Comparison of ENCODE assay signal across 8 cellular contexts in the genomic region with DNA sequence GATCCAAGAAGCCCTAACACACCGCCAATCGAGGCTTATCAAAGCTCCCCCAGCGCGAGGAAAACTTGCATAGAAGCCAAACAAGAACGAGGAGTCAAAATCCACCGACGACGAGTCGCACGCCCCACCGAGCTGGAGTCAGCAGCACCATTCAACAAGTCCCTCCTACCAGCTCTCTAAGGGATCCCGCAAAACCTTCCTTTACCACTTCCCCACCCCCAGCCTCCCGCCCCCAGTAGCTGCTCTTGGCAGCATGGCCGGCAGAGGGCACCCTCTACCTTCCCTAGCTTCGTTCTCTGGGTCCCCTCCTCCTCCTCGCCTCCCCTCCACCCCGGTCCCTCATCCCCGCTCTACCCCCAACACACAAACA. TPM values are rescaled to one million over a fixed set of nuclear protein-coding genes. Genes with fewer than 3 reads are reported as not detected.
A peak's percentile ranks its signal among the peaks of the same experiment; 100 is the strongest.
DNase-seq lines count a peak whose midpoint lies in the region; ATAC-seq and TF ChIP-seq lines count a peak whose summit lies in the region.

No MANE protein-coding gene starts in this region.

- ATAC-seq in GM21786 (IDR thresholded peaks at IDR 0.05; ENCODE audit: unreplicated experiment) = peak; percentile 52
- peak; percentile 77 for ATAC-seq in SK-N-SH treated with all-trans-retinoic acid at 6 μM for 48 hours

- H3K4me3 ChIP-seq in Jurkat, Clone E6-1 (ENCODE audit: low read length) = no peak overlapping the region
- H3K4me3 ChIP-seq in skeletal muscle cell (ENCODE audit: low read depth, low read length) = peak overlapping the region; percentile 65

- DNase-seq in GM04504 (ENCODE audit: low read depth) = peak; percentile 84
- peak; percentile 70 for DNase-seq in Jurkat, Clone E6-1 (ENCODE audit: low read depth, low spot score)
- DNase-seq in amniotic stem cell (lab: John Stamatoyannopoulos, UW) = peak; percentile 76
- DNase-seq in hepatic stellate cell (ENCODE audit: low spot score) = peak; percentile 88
- DNase-seq in skeletal muscle cell (ENCODE audit: low read depth) = peak; percentile 72
- DNase-seq in middle frontal gyrus (ENCODE audit: extremely low spot score, low spot score) = no peak

TF ChIP-seq in SK-N-SH treated with all-trans-retinoic acid at 6 μM for 48 hours, 23 proteins besides CTCF, POLR2A, EP300 and RAD21:
- TF ChIP-seq, protein P1, sequence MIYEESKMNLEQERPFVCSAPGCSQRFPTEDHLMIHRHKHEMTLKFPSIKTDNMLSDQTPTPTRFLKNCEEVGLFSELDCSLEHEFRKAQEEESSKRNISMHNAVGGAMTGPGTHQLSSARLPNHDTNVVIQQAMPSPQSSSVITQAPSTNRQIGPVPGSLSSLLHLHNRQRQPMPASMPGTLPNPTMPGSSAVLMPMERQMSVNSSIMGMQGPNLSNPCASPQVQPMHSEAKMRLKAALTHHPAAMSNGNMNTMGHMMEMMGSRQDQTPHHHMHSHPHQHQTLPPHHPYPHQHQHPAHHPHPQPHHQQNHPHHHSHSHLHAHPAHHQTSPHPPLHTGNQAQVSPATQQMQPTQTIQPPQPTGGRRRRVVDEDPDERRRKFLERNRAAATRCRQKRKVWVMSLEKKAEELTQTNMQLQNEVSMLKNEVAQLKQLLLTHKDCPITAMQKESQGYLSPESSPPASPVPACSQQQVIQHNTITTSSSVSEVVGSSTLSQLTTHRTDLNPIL (CRISPR knock-in tag; IDR thresholded peaks at IDR 0.05; ENCODE audit: low read depth) = no peak
- TF ChIP-seq ZNF70 (CRISPR knock-in tag; IDR thresholded peaks at IDR 0.05) (no peak), ESRRG (CRISPR knock-in tag; IDR thresholded peaks at IDR 0.05) (no peak), CSRNP3 (CRISPR knock-in tag; IDR thresholded peaks at IDR 0.05) (no peak), CSDC2 (CRISPR knock-in tag; IDR thresholded peaks at IDR 0.05) (no peak), GLIS3 (CRISPR knock-in tag; IDR thresholded peaks at IDR 0.05) (no peak), OSR1 (CRISPR knock-in tag; IDR thresholded peaks at IDR 0.05) (no peak), ARNTL (CRISPR knock-in tag; IDR thresholded peaks at IDR 0.05; ENCODE audit: borderline replicate concordance, low read depth) (no peak), ZFP30 (CRISPR knock-in tag; IDR thresholded peaks at IDR 0.05) (no peak), ZC3H10 (CRISPR knock-in tag; IDR thresholded peaks at IDR 0.05) (no peak), ZNF565 (CRISPR knock-in tag; conservative IDR thresholded peaks at IDR 0.05; ENCODE audit: low read depth) (no peak)
TF ChIP-seq in SK-N-SH treated with all-trans-retinoic acid at 6 μM for 48 hours: peak in this region for 0.

RNA-seq across cellular contexts. Expression of gene BDNF, which starts 1.4 kb away (rescaled TPM):
- polyA plus RNA-seq in Jurkat, Clone E6-1 (2012; ENCODE audit: insufficient read depth, insufficient read length) = not detected
